10 cellular contexts compared by ENCODE assay signal in genomic region chr2:192190474-192190873, GRCh38. TPM values are rescaled to one million over a fixed set of nuclear protein-coding genes. Genes with fewer than 3 reads are reported as not detected.
DNase-seq lines count a peak whose midpoint lies in the region; ATAC-seq and TF ChIP-seq lines count a peak whose summit lies in the region.
"Had no signal": no experiment of that assay in that cellular context is flagged by ENCODE, and none has a peak within 500 bp of the region (broad histone marks: within the 10 kb centered on the region; RNA-seq: fewer than 3 reads in every experiment).

No MANE protein-coding gene starts in this region.

- H3K36me3 Mint-ChIP-seq in activated CD4-positive, alpha-beta T cell treated with anti-CD3 and anti-CD28 coated beads, Interleukin-2, amount 10 ng/mL, durations not matched to agents 24 days and 14 days (ENCODE audit: low read depth): no peaks in the 10 kb centered on the region
- H3K36me3 Mint-ChIP-seq: stimulated activated memory B cell treated with anti-CD40 and anti-IgM and Interleukin-4, amounts not matched to agents 10 μg/mL and 1 μg/mL and 100 μg/mL, for 72 hours had no signal

- intact Hi-C loops in right lobe of liver (cut with DNase I): no loop called here
- intact Hi-C loops in activated CD4-positive, alpha-beta T cell treated with anti-CD3 and anti-CD28 coated beads, Interleukin-2, amount 10 ng/mL, durations not matched to agents 24 days and 14 days (cut with micrococcal nuclease): no loop called here

- H3K9me3 ChIP-seq in WERI-Rb-1 (ENCODE audit: severe bottlenecking) (no peaks in the 10 kb centered on the region), right lobe of liver (no peaks in the 10 kb centered on the region)

- peak; percentile 17 for DNase-seq in D341Med (ENCODE audit: low spot score)
- DNase-seq in WERI-Rb-1: no peak
- DNase-seq in right lobe of liver: no peak
- no peak for DNase-seq in activated CD4-positive, alpha-beta T cell treated with anti-CD3 and anti-CD28 coated beads, Interleukin-2, amount 10 ng/mL, durations not matched to agents 24 days and 14 days
- no peak for DNase-seq in DMS153 treated with DMSO at 0.1 percent for 48 hours (lab: John Stamatoyannopoulos, UW; ENCODE audit: unreplicated experiment)
- DNase-seq: islet precursor cell had no signal

- H3K27ac Mint-ChIP-seq in activated CD4-positive, alpha-beta T cell treated with anti-CD3 and anti-CD28 coated beads, Interleukin-2, amount 10 ng/mL, durations not matched to agents 24 days and 14 days: no peak overlapping the region
- H3K27ac Mint-ChIP-seq: stimulated activated memory B cell treated with anti-CD40 and anti-IgM and Interleukin-4, amounts not matched to agents 10 μg/mL and 1 μg/mL and 100 μg/mL, for 72 hours had no signal

- 22% methylated on average over 1 of the region's 1 CpG for WGBS in right lobe of liver (ENCODE audit: insufficient coverage, low coverage, low lambda C conversion rate, missing lambda C conversion rate)

- no peak overlapping the region for H3K4me3 Mint-ChIP-seq in activated CD4-positive, alpha-beta T cell treated with anti-CD3 and anti-CD28 coated beads, Interleukin-2, amount 10 ng/mL, durations not matched to agents 24 days and 14 days
- H3K4me3 Mint-ChIP-seq: stimulated activated memory B cell treated with anti-CD40 and anti-IgM and Interleukin-4, amounts not matched to agents 10 μg/mL and 1 μg/mL and 100 μg/mL, for 72 hours had no signal

- no peaks in the 10 kb centered on the region for H3K9me3 Mint-ChIP-seq in activated CD4-positive, alpha-beta T cell treated with anti-CD3 and anti-CD28 coated beads, Interleukin-2, amount 10 ng/mL, durations not matched to agents 24 days and 14 days
- H3K9me3 Mint-ChIP-seq: stimulated activated memory B cell treated with anti-CD40 and anti-IgM and Interleukin-4, amounts not matched to agents 10 μg/mL and 1 μg/mL and 100 μg/mL, for 72 hours had no signal

- H3K27me3 Mint-ChIP-seq in activated CD4-positive, alpha-beta T cell treated with anti-CD3 and anti-CD28 coated beads, Interleukin-2, amount 10 ng/mL, durations not matched to agents 24 days and 14 days: peaks cover 58% of the 10 kb centered on the region

- H3K4me1 ChIP-seq in right lobe of liver: peaks cover 0 to 11% (median 0%) of the 10 kb centered on the region in 4 donors

- peak; percentile 31 for ATAC-seq in HG02885 (IDR thresholded peaks at IDR 0.05; ENCODE audit: poor library complexity, unreplicated experiment)
- no peak for ATAC-seq in right lobe of liver
- ATAC-seq in activated CD4-positive, CD25-positive, alpha-beta regulatory T cell treated with anti-CD3 and anti-CD28 coated beads, Interleukin-2, amount 50 U/mL, for 24 hours: no peak
- no peak for ATAC-seq in HG03139 (IDR thresholded peaks at IDR 0.05; ENCODE audit: unreplicated experiment)
- ATAC-seq: stimulated activated memory B cell treated with anti-CD40 and anti-IgM and Interleukin-4, amounts not matched to agents 10 μg/mL and 1 μg/mL and 100 μg/mL, for 72 hours had no signal

- no peak for TF ChIP-seq POLR2A in right lobe of liver (IDR thresholded peaks at IDR 0.05)

- TF ChIP-seq CTCF in WERI-Rb-1 (IDR thresholded peaks at IDR 0.05; ENCODE audit: low read depth, low read length): peak; percentile 16; the same call in 1 of the 2 replicates
- TF ChIP-seq CTCF in right lobe of liver (IDR thresholded peaks at IDR 0.05): peak; percentile 8 to 35 (median 34)

- peaks cover 5% of the 10 kb centered on the region for H3K4me1 Mint-ChIP-seq in activated CD4-positive, alpha-beta T cell treated with anti-CD3 and anti-CD28 coated beads, Interleukin-2, amount 10 ng/mL, durations not matched to agents 24 days and 14 days

- H3K4me3 ChIP-seq in WERI-Rb-1 (ENCODE audit: low read depth, low read length) (no peak overlapping the region), right lobe of liver (no peak overlapping the region)

- no peak overlapping the region for H3K27ac ChIP-seq in WERI-Rb-1
- H3K27ac ChIP-seq in right lobe of liver: no peak overlapping the region

- H3K36me3 ChIP-seq in WERI-Rb-1 (no peaks in the 10 kb centered on the region), right lobe of liver (no peaks in the 10 kb centered on the region)

- H3K27me3 ChIP-seq in WERI-Rb-1 (ENCODE audit: insufficient read depth, low read depth, severe bottlenecking) (peaks cover 7% of the 10 kb centered on the region), right lobe of liver (peaks cover 0 to 8% of the 10 kb centered on the region in 2 donors)

RNA-seq across cellular contexts. Expression of gene TMEFF2, which starts 4.3 kb away (rescaled TPM):
- total RNA-seq in right lobe of liver: not detected
- total RNA-seq in activated CD4-positive, alpha-beta T cell treated with anti-CD3 and anti-CD28 coated beads, Interleukin-2, amount 10 ng/mL, durations not matched to agents 24 days and 14 days: not detected in 2 replicates
